In genomic region chr1:826831-827220, GRCh38 we compare ENCODE assay signal across 8 cellular contexts.
DNase-seq lines count a peak whose midpoint lies in the region; ATAC-seq and TF ChIP-seq lines count a peak whose summit lies in the region.
"Not testable (repeated sequence)": the region's sequence is repeated elsewhere in the genome, so short reads cannot be mapped to it uniquely, and the experiment has no call there.

No MANE protein-coding gene starts in this region.

- intact Hi-C loops in left lung (cut with DNase I) = not testable (repeated sequence)

- H3K27ac ChIP-seq in AG04450 (ENCODE audit: low read depth, low read length) (peak overlapping the region; percentile 78), left lung (peak overlapping the region; percentile 86 to 90)

- peak overlapping the region; percentile 87; the same call in 1 of the 2 replicates for H2AFZ ChIP-seq in Loucy (ENCODE audit: low read length)

- H3K9me2 ChIP-seq in Loucy (replicated peaks; ENCODE audit: low read depth, low read length) = not testable (repeated sequence)

- H3K4me1 ChIP-seq in Loucy (ENCODE audit: insufficient read depth, low read length, poor library complexity, severe bottlenecking) = peaks cover 14% of the 10 kb centered on the region
- H3K4me1 ChIP-seq in left lung = not testable (repeated sequence)

- not testable (repeated sequence) for H3K27me3 Mint-ChIP-seq in activated CD8-positive, alpha-beta memory T cell treated with anti-CD3 and anti-CD28 coated beads, Interleukin-2, amount 10 ng/mL, durations not matched to agents 7 days and 5 days; effector memory CD8-positive, alpha-beta T cell

- H3K4me2 ChIP-seq in Loucy (ENCODE audit: low read depth, low read length, poor library complexity, severe bottlenecking) = peak overlapping the region; percentile 60

- H3K9me3 Mint-ChIP-seq in activated CD8-positive, alpha-beta memory T cell treated with anti-CD3 and anti-CD28 coated beads, Interleukin-2, amount 10 ng/mL, durations not matched to agents 7 days and 5 days (ENCODE audit: low read depth); effector memory CD8-positive, alpha-beta T cell: not testable (repeated sequence)

- DNase-seq in AG04450 (ENCODE audit: low read depth, low spot score); activated CD8-positive, alpha-beta memory T cell treated with anti-CD3 and anti-CD28 coated beads, Interleukin-2, amount 10 ng/mL, durations not matched to agents 7 days and 5 days; left lung: not testable (repeated sequence)
- peak in 1 of 3 experiments; percentile 24 for DNase-seq in effector memory CD8-positive, alpha-beta T cell
- DNase-seq in retina = peak; percentile 45

- H4K20me1 ChIP-seq in Loucy (ENCODE audit: insufficient read depth, low read length, poor library complexity, severe bottlenecking) = not testable (repeated sequence)

- H3K27me3 ChIP-seq in AG04450 (ENCODE audit: control insufficient read depth, insufficient read depth, low read length); Loucy (ENCODE audit: insufficient read depth, low read length, poor library complexity, severe bottlenecking); left lung: not testable (repeated sequence)

- CTCF ChIA-PET in AG04450 (lab: Charles Lee); activated CD8-positive, alpha-beta memory T cell treated with anti-CD3 and anti-CD28 coated beads, Interleukin-2, amount 10 ng/mL, durations not matched to agents 7 days and 5 days (lab: Charles Lee): not testable (repeated sequence)

- H3K79me2 ChIP-seq in Loucy (ENCODE audit: insufficient read depth, low read length) = peaks cover 57% of the 10 kb centered on the region

- peak overlapping the region; percentile 93 for H3K4me3 Mint-ChIP-seq in activated CD8-positive, alpha-beta memory T cell treated with anti-CD3 and anti-CD28 coated beads, Interleukin-2, amount 10 ng/mL, durations not matched to agents 7 days and 5 days
- H3K4me3 Mint-ChIP-seq in effector memory CD8-positive, alpha-beta T cell = peak overlapping the region; percentile 91 to 94

- H3K36me3 ChIP-seq in Loucy (ENCODE audit: insufficient read depth, low read length); left lung: not testable (repeated sequence)

- H3K4me3 ChIP-seq in AG04450 (ENCODE audit: low read depth, low read length) (peak overlapping the region; percentile 70), Loucy (ENCODE audit: low read length, poor library complexity, severe bottlenecking) (peak overlapping the region; percentile 80), left lung (peak overlapping the region; percentile 38 to 56)

- ATAC-seq in GM19035 (IDR thresholded peaks at IDR 0.05; ENCODE audit: unreplicated experiment) (peak; percentile 35), HG02870 (IDR thresholded peaks at IDR 0.05; ENCODE audit: unreplicated experiment) (peak; percentile 34), left lung (peak; percentile 45)
- ATAC-seq in activated CD8-positive, alpha-beta memory T cell treated with anti-CD3 and anti-CD28 coated beads, Interleukin-2, amount 10 ng/mL, durations not matched to agents 7 days and 5 days; effector memory CD8-positive, alpha-beta T cell (replicated peaks): not testable (repeated sequence)

- H3F3A ChIP-seq in Loucy (ENCODE audit: low read depth) = not testable (repeated sequence)

- H3K4me1 Mint-ChIP-seq in activated CD8-positive, alpha-beta memory T cell treated with anti-CD3 and anti-CD28 coated beads, Interleukin-2, amount 10 ng/mL, durations not matched to agents 7 days and 5 days = peaks cover 22% of the 10 kb centered on the region
- H3K4me1 Mint-ChIP-seq in effector memory CD8-positive, alpha-beta T cell (ENCODE audit: low read depth in 2 of 2) = peaks cover 19 to 21% of the 10 kb centered on the region in 2 donors

- peak overlapping the region; percentile 92 for H3K27ac Mint-ChIP-seq in activated CD8-positive, alpha-beta memory T cell treated with anti-CD3 and anti-CD28 coated beads, Interleukin-2, amount 10 ng/mL, durations not matched to agents 7 days and 5 days
- peak overlapping the region; percentile 97 to 98 for H3K27ac Mint-ChIP-seq in effector memory CD8-positive, alpha-beta T cell

- POLR2A ChIA-PET in AG04450 (lab: Yijun Ruan, JAX) = not testable (repeated sequence)

- peak overlapping the region; percentile 77 for H3K9ac ChIP-seq in Loucy (ENCODE audit: low read depth, low read length, poor library complexity, severe bottlenecking)

- not testable (repeated sequence) for H3K9me3 ChIP-seq in AG04450 (ENCODE audit: control insufficient read depth, insufficient read depth, low read length); Loucy (ENCODE audit: insufficient read depth, low read depth, low read length); left lung

- not testable (repeated sequence) for TF ChIP-seq CTCF in AG04450 (IDR thresholded peaks at IDR 0.05; ENCODE audit: low read depth, low read length); Loucy (conservative IDR thresholded peaks at IDR 0.05; ENCODE audit: low read length); left lung (IDR thresholded peaks at IDR 0.05)

- not testable (repeated sequence) for H3K36me3 Mint-ChIP-seq in activated CD8-positive, alpha-beta memory T cell treated with anti-CD3 and anti-CD28 coated beads, Interleukin-2, amount 10 ng/mL, durations not matched to agents 7 days and 5 days
- H3K36me3 Mint-ChIP-seq in effector memory CD8-positive, alpha-beta T cell (ENCODE audit: insufficient read depth) = peaks cover 11% of the 10 kb centered on the region
